19 cellular contexts compared by ENCODE assay signal in the genomic region with DNA sequence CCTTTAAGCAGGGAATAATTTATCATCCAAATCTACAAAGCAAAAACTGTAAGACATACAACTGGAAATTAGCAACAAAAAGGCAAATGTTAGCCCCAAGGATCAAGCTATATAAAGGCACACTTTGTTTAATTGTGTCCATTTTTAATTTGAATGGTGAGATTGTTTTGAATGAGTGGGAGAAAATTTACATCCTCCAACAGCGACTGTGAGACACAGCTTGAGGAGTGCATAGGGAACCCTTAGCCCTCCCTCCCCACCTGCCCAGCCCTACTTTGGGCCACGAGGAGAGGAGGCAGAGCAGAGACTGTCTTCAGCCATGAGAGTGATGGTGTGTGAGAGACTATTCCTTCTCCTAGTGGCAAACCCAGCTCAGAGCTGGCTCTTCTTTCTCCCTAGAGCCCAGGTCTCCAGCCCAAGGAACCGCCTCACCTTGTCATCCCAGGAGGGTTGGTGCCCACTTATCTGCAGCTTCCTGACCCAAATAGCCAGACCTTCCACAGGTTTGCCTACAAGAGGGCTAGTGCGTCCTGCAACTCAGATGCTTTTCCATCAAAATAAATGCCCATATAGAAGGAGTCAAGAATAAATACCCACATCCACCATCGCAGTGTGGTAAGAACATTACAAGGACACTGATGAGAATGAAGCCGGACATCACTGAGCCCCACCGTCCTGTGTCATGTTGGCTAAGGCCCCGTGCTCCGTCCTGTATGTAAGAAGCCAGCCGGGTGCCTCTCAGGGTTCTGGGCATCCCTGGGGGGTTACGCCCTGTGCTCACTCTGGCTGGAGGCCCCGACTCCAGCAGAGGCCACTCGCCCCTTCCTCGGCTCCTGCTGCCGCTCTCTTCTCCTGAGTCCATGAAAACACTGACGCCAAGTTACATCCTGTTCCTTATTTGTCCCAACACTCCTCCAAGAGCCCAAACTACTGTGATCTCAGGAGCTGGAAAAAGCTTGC. TPM values are rescaled to one million over a fixed set of nuclear protein-coding genes. Genes with fewer than 3 reads are reported as not detected.
"Had no signal": no experiment of that assay in that cellular context is flagged by ENCODE, and none has a peak within 500 bp of the region (broad histone marks: within the 10 kb centered on the region; RNA-seq: fewer than 3 reads in every experiment).

No MANE protein-coding gene starts in this region.

- H3K79me2 ChIP-seq: parathyroid adenoma had no signal

- ATAC-seq: activated T-cell treated with anti-CD3 and anti-CD28 coated beads, Interleukin-2, amount 50 U/mL, for 4 hours; left colon; right cardiac atrium; stimulated activated memory B cell treated with anti-CD40 and anti-IgM and Interleukin-4, amounts not matched to agents 10 μg/mL and 1 μg/mL and 100 μg/mL, for 72 hours had no signal

- H3K36me3 ChIP-seq: adrenal gland, spleen, transverse colon had no signal

- H3K9ac ChIP-seq: parathyroid adenoma had no signal

- H3K4me3 ChIP-seq: adrenal gland, lung, spleen, transverse colon had no signal

- H3K27ac Mint-ChIP-seq: stimulated activated memory B cell treated with anti-CD40 and anti-IgM and Interleukin-4, amounts not matched to agents 10 μg/mL and 1 μg/mL and 100 μg/mL, for 72 hours had no signal

- H3K9me3 ChIP-seq: adrenal gland, spleen, transverse colon had no signal

- H3K27ac ChIP-seq: adrenal gland, parathyroid adenoma, spleen, transverse colon had no signal

- H2AFZ ChIP-seq: parathyroid adenoma had no signal

- H3K9me3 Mint-ChIP-seq: activated T-cell treated with anti-CD3 and anti-CD28 coated beads, Interleukin-2, amount 50 U/mL, for 4 hours; naive B cell; stimulated activated memory B cell treated with anti-CD40 and anti-IgM and Interleukin-4, amounts not matched to agents 10 μg/mL and 1 μg/mL and 100 μg/mL, for 72 hours had no signal

- H3K4me1 Mint-ChIP-seq: naive B cell; stimulated activated memory B cell treated with anti-CD40 and anti-IgM and Interleukin-4, amounts not matched to agents 10 μg/mL and 1 μg/mL and 100 μg/mL, for 72 hours had no signal

- H3K36me3 Mint-ChIP-seq: naive B cell; stimulated activated memory B cell treated with anti-CD40 and anti-IgM and Interleukin-4, amounts not matched to agents 10 μg/mL and 1 μg/mL and 100 μg/mL, for 72 hours had no signal

- H3K4me3 Mint-ChIP-seq: activated T-cell treated with anti-CD3 and anti-CD28 coated beads, Interleukin-2, amount 50 U/mL, for 4 hours; naive B cell; stimulated activated memory B cell treated with anti-CD40 and anti-IgM and Interleukin-4, amounts not matched to agents 10 μg/mL and 1 μg/mL and 100 μg/mL, for 72 hours had no signal

- DNase-seq: activated CD4-positive, alpha-beta T cell treated with anti-CD3 and anti-CD28 coated beads, Interleukin-2, amount 50 U/mL, for 48 hours; activated naive CD4-positive, alpha-beta T cell; activated T-cell treated with anti-CD3 and anti-CD28 coated beads, Interleukin-2, amount 50 U/mL, for 4 hours; cerebellar nuclear complex; dermis blood vessel endothelial cell; hypothalamus; left colon; naive B cell; right cardiac atrium; spleen; stimulated activated CD4-positive, alpha-beta T cell treated with anti-CD3 and anti-CD28 coated beads, Interleukin-1b, Interleukin-23, amount 100 ng/mL, for 48 hours; substantia nigra; T-helper 2 cell; transverse colon had no signal

- H3K4me1 ChIP-seq: adrenal gland, parathyroid adenoma, transverse colon had no signal

RNA-seq across cellular contexts. Expression of gene C14orf180, which starts 36.4 kb away (rescaled TPM):
- total RNA-seq: activated T-cell treated with anti-CD3 and anti-CD28 coated beads, Interleukin-2, amount 50 U/mL, for 4 hours; dermis blood vessel endothelial cell; glomerular endothelial cell had no signal
